Comparison of ENCODE assay signal across 8 cellular contexts in genomic region chr10:97320480-97321031, GRCh38. TPM values are rescaled to one million over a fixed set of nuclear protein-coding genes. Genes with fewer than 3 reads are reported as not detected.
DNase-seq lines count a peak whose midpoint lies in the region; ATAC-seq, FAIRE-seq and TF ChIP-seq lines count a peak whose summit lies in the region.

No MANE protein-coding gene starts in this region.

- H3K4me1 ChIP-seq in ascending aorta (peaks cover 4 to 8% of the 10 kb centered on the region in 2 donors), stomach (peaks cover 17 to 44% (median 32%) of the 10 kb centered on the region in 4 donors)

- peak overlapping the region; percentile 40 to 91 for H3K27ac ChIP-seq in ascending aorta
- peak overlapping the region; percentile 87 to 99 (median 97) for H3K27ac ChIP-seq in stomach

- H3K4me3 ChIP-seq in ascending aorta (peak overlapping the region; percentile 85 to 95), kidney epithelial cell (ENCODE audit: low read depth, low read length) (peak overlapping the region; percentile 68), stomach (peak overlapping the region; percentile 68 to 92 (median 83))

- no peak for TF ChIP-seq POLR2A in stomach (IDR thresholded peaks at IDR 0.05)

- WGBS in stomach, 5 donors = 15 to 33% (median 20%) methylated on average over 18 to 24 of the region's 24 CpGs

- H3K9me3 ChIP-seq in ascending aorta (no peaks in the 10 kb centered on the region), stomach (no peaks in the 10 kb centered on the region)

- intact Hi-C loops in ascending aorta (cut with DNase I) (no loop called here), stomach (cut with DNase I; ENCODE audit: low total_unique reads) (no loop called here)

- TF ChIP-seq CTCF in ascending aorta (IDR thresholded peaks at IDR 0.05) = no peak
- TF ChIP-seq CTCF in kidney epithelial cell (IDR thresholded peaks at IDR 0.05; ENCODE audit: insufficient read depth, low read length, poor library complexity, severe bottlenecking) = no peak
- TF ChIP-seq CTCF in stomach (IDR thresholded peaks at IDR 0.05) = no peak

- H3K36me3 ChIP-seq in ascending aorta = no peaks in the 10 kb centered on the region
- H3K36me3 ChIP-seq in kidney epithelial cell (ENCODE audit: control insufficient read depth, insufficient read depth, low read length) = no peaks in the 10 kb centered on the region
- H3K36me3 ChIP-seq in stomach = no peaks in the 10 kb centered on the region

- H3K27me3 ChIP-seq in ascending aorta = no peaks in the 10 kb centered on the region
- H3K27me3 ChIP-seq in kidney epithelial cell (ENCODE audit: control insufficient read depth, insufficient read depth, low read length) = peaks cover 8% of the 10 kb centered on the region
- H3K27me3 ChIP-seq in stomach = no peaks in the 10 kb centered on the region

- DNase-seq in stimulated activated CD4-positive, alpha-beta T cell treated with anti-CD3 and anti-CD28 coated beads, Interleukin-4, amount 100 ng/mL, for 1 hour = peak; percentile 26
- DNase-seq in stimulated activated CD4-positive, alpha-beta T cell treated with anti-CD3 and anti-CD28 coated beads, Interleukin-12 subunit alpha, Interleukin-12 subunit beta, amount 100 ng/mL, for 4 hours = no peak
- DNase-seq in ascending aorta (ENCODE audit: low spot score in 2 of 2) (peak in 1 of 2 donors; percentile 70), kidney epithelial cell (ENCODE audit: low read depth) (no peak), stomach (peak; percentile 29), frontal cortex (ENCODE audit: low spot score in 2 of 2) (no peak), COLO668 (lab: John Stamatoyannopoulos, UW; ENCODE audit: unreplicated experiment) (no peak)

- no peak for FAIRE-seq in frontal cortex (lab: Jason Lieb, UNC)

- ATAC-seq in GM19351 (IDR thresholded peaks at IDR 0.05; ENCODE audit: unreplicated experiment) = no peak

- TF ChIP-seq EP300 in stomach (IDR thresholded peaks at IDR 0.05) = no peak

RNA-seq across cellular contexts. Expression of gene FRAT1, which starts 1.5 kb away (rescaled TPM):
- 5.2 TPM for total RNA-seq in ascending aorta
- 2.4 and 2.6 TPM in 2 replicates for total RNA-seq in kidney epithelial cell
- total RNA-seq in stomach = 10 to 100 TPM in 2 of 5 donors, 1 to 10 TPM in 2, not detected in 1; 1.8 to 26.4 (median 11.0) TPM
- 1 to 10 TPM; 1.9 to 3.7 (median 2.1) TPM for polyA plus RNA-seq in stomach
- total RNA-seq in frontal cortex = 4.9 TPM

RNA-seq across cellular contexts. Expression of gene FRAT2, which starts 14.0 kb away (rescaled TPM):
- 32.0 TPM for total RNA-seq in ascending aorta
- total RNA-seq in kidney epithelial cell = 10.7 and 13.6 TPM in 2 replicates
- total RNA-seq in stomach = 100 to 1,000 TPM in 1 of 5 donors, 10 to 100 TPM in 3, 1 to 10 TPM in 1; 6.4 to 213 (median 21.3) TPM
- 10 to 100 TPM in 2 of 3 donors, 1 to 10 TPM in 1; 8.8 to 18.3 (median 10.4) TPM for polyA plus RNA-seq in stomach
- 17.1 TPM for total RNA-seq in frontal cortex

RNA-seq across cellular contexts. Expression of gene ARHGAP19, which starts 28.1 kb away (rescaled TPM):
- total RNA-seq in ascending aorta (4.5 TPM), kidney epithelial cell (5.3 and 5.4 TPM in 2 replicates), stomach (10 to 100 TPM in 1 of 5 donors, 1 to 10 TPM in 4; 1.2 to 16.2 (median 9.0) TPM), frontal cortex (7.7 TPM)
- polyA plus RNA-seq in stomach = 1 to 10 TPM; 2.4 to 4.6 (median 2.5) TPM

Comparison
In these comparisons a context has a peak if more than half of its experiments do, and no peak if none do; other contexts are left out.
1. DNase-seq: peak in stimulated activated CD4-positive, alpha-beta T cell treated with anti-CD3 and anti-CD28 coated beads, Interleukin-4, amount 100 ng/mL, for 1 hour (single experiment) and stomach (single experiment); none in stimulated activated CD4-positive, alpha-beta T cell treated with anti-CD3 and anti-CD28 coated beads, Interleukin-12 subunit alpha, Interleukin-12 subunit beta, amount 100 ng/mL, for 4 hours (single experiment), kidney epithelial cell (single experiment), frontal cortex (0 of 2) and COLO668 (single experiment).
2. Peak in every context shown above with its lines, with median percentiles within 50 percentile points of each other: H3K4me3 ChIP-seq.